ENCODE assay signal across 16 cellular contexts in genomic region chr10:45003432-45004000, GRCh38. TPM values are rescaled to one million over a fixed set of nuclear protein-coding genes. Genes with fewer than 3 reads are reported as not detected.
"Had no signal": no experiment of that assay in that cellular context is flagged by ENCODE, and none has a peak within 500 bp of the region (broad histone marks: within the 10 kb centered on the region; RNA-seq: fewer than 3 reads in every experiment).

No MANE protein-coding gene starts in this region.

- H3K4me3 Mint-ChIP-seq: T-helper 17 cell had no signal

- ATAC-seq: activated CD8-positive, alpha-beta T cell treated with anti-CD3 and anti-CD28 coated beads for 36 hours; activated naive CD4-positive, alpha-beta T cell treated with anti-CD3 and anti-CD28 coated beads, Interleukin-2, amount 50 U/mL, for 72 hours; left colon; mucosa of descending colon; naive thymus-derived CD8-positive, alpha-beta T cell; SK-N-SH treated with all-trans-retinoic acid at 6 μM for 48 hours; T-helper 17 cell; upper lobe of right lung had no signal

- H3K27ac Mint-ChIP-seq: activated CD8-positive, alpha-beta T cell treated with anti-CD3 and anti-CD28 coated beads for 36 hours; activated naive CD4-positive, alpha-beta T cell treated with anti-CD3 and anti-CD28 coated beads, Interleukin-2, amount 50 U/mL, for 72 hours; stimulated activated naive CD8-positive, alpha-beta T cell treated with anti-CD3 and anti-CD28 coated beads, Interleukin-15, Interleukin-2, amounts not matched to agents 100 ng/mL and 50 ng/mL, for 24 hours had no signal

- H3K27ac ChIP-seq: testis, upper lobe of right lung had no signal

- H3K36me3 ChIP-seq: breast epithelium had no signal

- DNase-seq: activated CD4-positive, CD25-positive, alpha-beta regulatory T cell treated with anti-CD3 and anti-CD28 coated beads, Interleukin-2, amount 50 U/mL, for 72 hours; activated CD8-positive, alpha-beta T cell treated with anti-CD3 and anti-CD28 coated beads for 36 hours; activated effector memory CD4-positive, alpha-beta T cell treated with anti-CD3 and anti-CD28 coated beads, Interleukin-2, amount 50 U/mL, for 16 hours; foreskin melanocyte; head of caudate nucleus; left colon; mucosa of descending colon; naive thymus-derived CD8-positive, alpha-beta T cell; stimulated activated CD4-positive, alpha-beta T cell treated with anti-CD3 and anti-CD28 coated beads, Interleukin-12 subunit alpha, Interleukin-12 subunit beta, amount 100 ng/mL, for 4 hours; T-helper 17 cell; testis; upper lobe of right lung had no signal

- H3K4me3 ChIP-seq: mucosa of descending colon, testis, upper lobe of right lung had no signal

- H3K4me1 ChIP-seq: breast epithelium had no signal

- H3K9me3 ChIP-seq: breast epithelium, mucosa of descending colon, testis, upper lobe of right lung had no signal

- H3K27me3 Mint-ChIP-seq: activated CD8-positive, alpha-beta T cell treated with anti-CD3 and anti-CD28 coated beads for 36 hours; naive thymus-derived CD8-positive, alpha-beta T cell; stimulated activated naive CD8-positive, alpha-beta T cell treated with anti-CD3 and anti-CD28 coated beads, Interleukin-15, Interleukin-2, amounts not matched to agents 100 ng/mL and 50 ng/mL, for 24 hours; T-helper 17 cell had no signal

RNA-seq across cellular contexts. Expression of gene DEPP1, which starts 24.9 kb away (rescaled TPM):
- total RNA-seq: naive thymus-derived CD8-positive, alpha-beta T cell had no signal
- polyA plus RNA-seq: naive thymus-derived CD8-positive, alpha-beta T cell had no signal
